In the genomic region with DNA sequence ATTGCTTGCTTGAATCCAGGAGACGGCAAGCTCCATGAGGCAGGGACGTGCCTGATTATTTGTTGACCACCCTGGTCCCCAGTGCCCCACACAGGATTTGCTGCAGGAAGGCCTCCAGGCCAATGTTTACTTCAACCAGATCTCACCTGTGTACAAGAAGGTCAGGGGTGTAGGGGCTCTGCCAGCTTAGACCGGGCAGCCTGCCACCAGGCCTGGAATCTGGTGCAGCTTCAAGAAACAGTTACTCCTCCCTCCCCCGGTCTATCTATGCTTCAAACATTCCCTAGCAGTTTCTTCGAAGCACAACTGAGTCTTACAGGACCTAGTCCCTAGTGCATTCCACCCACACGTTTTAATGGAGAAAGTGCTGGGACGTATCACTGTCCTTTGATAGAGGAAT, we compare ENCODE assay signal across 12 cellular contexts. TPM values are rescaled to one million over a fixed set of nuclear protein-coding genes. Genes with fewer than 3 reads are reported as not detected.
DNase-seq lines count a peak whose midpoint lies in the region; ATAC-seq and TF ChIP-seq lines count a peak whose summit lies in the region.
"Had no signal": no experiment of that assay in that cellular context is flagged by ENCODE, and none has a peak within 500 bp of the region (broad histone marks: within the 10 kb centered on the region; RNA-seq: fewer than 3 reads in every experiment).

No MANE protein-coding gene starts in this region.

- H3K4me3 Mint-ChIP-seq in WTC11, result no peak overlapping the region
- no peak overlapping the region for H3K4me3 Mint-ChIP-seq in activated CD4-positive, alpha-beta T cell treated with anti-CD3 and anti-CD28 coated beads, Interleukin-2, amount 10 ng/mL, durations not matched to agents 7 days and 5 days
- H3K4me3 Mint-ChIP-seq: activated CD8-positive, alpha-beta T cell treated with anti-CD3 and anti-CD28 coated beads, Interleukin-2, amount 10 ng/mL, durations not matched to agents 7 days and 5 days had no signal

- H3K4me3 ChIP-seq in parathyroid adenoma (ENCODE audit: low read depth, low read length), result no peak overlapping the region

- DNase-seq in WTC11 (ENCODE audit: low spot score), result no peak
- DNase-seq in Right ventricle myocardium superior, result peak; percentile 73
- DNase-seq in NCI-H1105 (lab: John Stamatoyannopoulos, UW), result no peak
- no peak for DNase-seq in activated CD4-positive, alpha-beta T cell treated with anti-CD3 and anti-CD28 coated beads, Interleukin-2, amount 10 ng/mL, durations not matched to agents 7 days and 5 days
- DNase-seq: activated CD8-positive, alpha-beta T cell treated with anti-CD3 and anti-CD28 coated beads, Interleukin-2, amount 10 ng/mL, durations not matched to agents 7 days and 5 days; AML-193; MM.1S; NCI-H526 treated with DMSO at 0.1 percent for 48 hours had no signal

- intact Hi-C loops in Right ventricle myocardium superior (cut with DNase I), result no loop called here

- H3K4me2 ChIP-seq in parathyroid adenoma (ENCODE audit: low read length), result peak overlapping the region; percentile 21

- H3K27me3 ChIP-seq in parathyroid adenoma (ENCODE audit: control insufficient read depth, insufficient read depth, low read length), result no peaks in the 10 kb centered on the region

- no peaks in the 10 kb centered on the region for H3K36me3 Mint-ChIP-seq in WTC11
- H3K36me3 Mint-ChIP-seq in activated CD4-positive, alpha-beta T cell treated with anti-CD3 and anti-CD28 coated beads, Interleukin-2, amount 10 ng/mL, durations not matched to agents 7 days and 5 days (ENCODE audit: low read depth), result peaks cover 50% of the 10 kb centered on the region

- H3K27me3 Mint-ChIP-seq in WTC11 (ENCODE audit: low read depth), result no peaks in the 10 kb centered on the region
- H3K27me3 Mint-ChIP-seq in activated CD4-positive, alpha-beta T cell treated with anti-CD3 and anti-CD28 coated beads, Interleukin-2, amount 10 ng/mL, durations not matched to agents 7 days and 5 days, result no peaks in the 10 kb centered on the region

- CTCF ChIA-PET in WTC11 (lab: Charles Lee), result interaction anchor here (0.6 to 2.3 kb wide), 8 partner anchors 9 to 1598 kb away, joined by 3 to 15 read pairs (median 4); a partner anchor contains a TSS
- CTCF ChIA-PET in activated CD4-positive, alpha-beta T cell treated with anti-CD3 and anti-CD28 coated beads, Interleukin-2, amount 10 ng/mL, durations not matched to agents 7 days and 5 days (lab: Charles Lee), result interaction anchor here (0.6 to 3.1 kb wide), 9 partner anchors 9 to 56 kb away, joined by 3 to 13 read pairs (median 3); a partner anchor contains a TSS

- H3K9ac ChIP-seq in parathyroid adenoma, result no peak overlapping the region

- H3K4me1 Mint-ChIP-seq in WTC11, result peaks cover 26% of the 10 kb centered on the region
- peaks cover 62% of the 10 kb centered on the region for H3K4me1 Mint-ChIP-seq in activated CD4-positive, alpha-beta T cell treated with anti-CD3 and anti-CD28 coated beads, Interleukin-2, amount 10 ng/mL, durations not matched to agents 7 days and 5 days

- H3K4me1 ChIP-seq in parathyroid adenoma, result peaks cover 71% of the 10 kb centered on the region

- TF ChIP-seq CTCF in C4-2B (conservative IDR thresholded peaks at IDR 0.05) (no peak), WTC11 (IDR thresholded peaks at IDR 0.05) (no peak), parathyroid adenoma (IDR thresholded peaks at IDR 0.05) (no peak)

- H3K27ac ChIP-seq in C4-2B, result peak overlapping the region; percentile 60
- peak overlapping the region; percentile 90 for H3K27ac ChIP-seq in parathyroid adenoma

- H3K27ac Mint-ChIP-seq in WTC11, result peak overlapping the region; percentile 57; the same call in 1 of the 2 replicates
- no peak overlapping the region for H3K27ac Mint-ChIP-seq in activated CD4-positive, alpha-beta T cell treated with anti-CD3 and anti-CD28 coated beads, Interleukin-2, amount 10 ng/mL, durations not matched to agents 7 days and 5 days
- H3K27ac Mint-ChIP-seq: activated CD8-positive, alpha-beta T cell treated with anti-CD3 and anti-CD28 coated beads, Interleukin-2, amount 10 ng/mL, durations not matched to agents 7 days and 5 days had no signal

- H3K9me3 Mint-ChIP-seq in WTC11, result no peaks in the 10 kb centered on the region
- no peaks in the 10 kb centered on the region for H3K9me3 Mint-ChIP-seq in activated CD4-positive, alpha-beta T cell treated with anti-CD3 and anti-CD28 coated beads, Interleukin-2, amount 10 ng/mL, durations not matched to agents 7 days and 5 days

- no peaks in the 10 kb centered on the region for H3K9me3 ChIP-seq in parathyroid adenoma (ENCODE audit: control insufficient read depth, low read length)

- H3K36me3 ChIP-seq in parathyroid adenoma (ENCODE audit: control insufficient read depth, insufficient read depth, low read length), result no peaks in the 10 kb centered on the region

- POLR2A ChIA-PET in WTC11 (lab: Charles Lee), result interaction anchor here (0.6 kb wide), 1 partner anchor 21 kb away, joined by 4 read pairs; no protein-coding TSS in a partner anchor
- POLR2A ChIA-PET in activated CD4-positive, alpha-beta T cell treated with anti-CD3 and anti-CD28 coated beads, Interleukin-2, amount 10 ng/mL, durations not matched to agents 7 days and 5 days (lab: Charles Lee), result no interaction called here

- H3K79me2 ChIP-seq in parathyroid adenoma, result peaks cover 22% of the 10 kb centered on the region

- H2AFZ ChIP-seq in parathyroid adenoma, result no peak overlapping the region

- no peak for ATAC-seq in WTC11
- ATAC-seq in Right ventricle myocardium superior (ENCODE audit: poor library complexity), result peak; percentile 34
- ATAC-seq in HG03460 (IDR thresholded peaks at IDR 0.05; ENCODE audit: unreplicated experiment), result no peak
- no peak for ATAC-seq in HG02884 (IDR thresholded peaks at IDR 0.05; ENCODE audit: unreplicated experiment)
- ATAC-seq: activated CD8-positive, alpha-beta T cell treated with anti-CD3 and anti-CD28 coated beads, Interleukin-2, amount 10 ng/mL, durations not matched to agents 7 days and 5 days had no signal

TF ChIP-seq in WTC11, 78 proteins besides CTCF, POLR2A, EP300 and RAD21:
- no peak for TF ChIP-seq NR2C2 (CRISPR knock-in tag; IDR thresholded peaks at IDR 0.05)
- TF ChIP-seq, protein P1, sequence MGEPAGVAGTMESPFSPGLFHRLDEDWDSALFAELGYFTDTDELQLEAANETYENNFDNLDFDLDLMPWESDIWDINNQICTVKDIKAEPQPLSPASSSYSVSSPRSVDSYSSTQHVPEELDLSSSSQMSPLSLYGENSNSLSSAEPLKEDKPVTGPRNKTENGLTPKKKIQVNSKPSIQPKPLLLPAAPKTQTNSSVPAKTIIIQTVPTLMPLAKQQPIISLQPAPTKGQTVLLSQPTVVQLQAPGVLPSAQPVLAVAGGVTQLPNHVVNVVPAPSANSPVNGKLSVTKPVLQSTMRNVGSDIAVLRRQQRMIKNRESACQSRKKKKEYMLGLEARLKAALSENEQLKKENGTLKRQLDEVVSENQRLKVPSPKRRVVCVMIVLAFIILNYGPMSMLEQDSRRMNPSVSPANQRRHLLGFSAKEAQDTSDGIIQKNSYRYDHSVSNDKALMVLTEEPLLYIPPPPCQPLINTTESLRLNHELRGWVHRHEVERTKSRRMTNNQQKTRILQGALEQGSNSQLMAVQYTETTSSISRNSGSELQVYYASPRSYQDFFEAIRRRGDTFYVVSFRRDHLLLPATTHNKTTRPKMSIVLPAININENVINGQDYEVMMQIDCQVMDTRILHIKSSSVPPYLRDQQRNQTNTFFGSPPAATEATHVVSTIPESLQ (CRISPR knock-in tag; IDR thresholded peaks at IDR 0.05), result no peak
- TF ChIP-seq ZBTB21 (CRISPR knock-in tag; IDR thresholded peaks at IDR 0.05; ENCODE audit: borderline replicate concordance), result no peak
- no peak for TF ChIP-seq TEAD1 (CRISPR knock-in tag; IDR thresholded peaks at IDR 0.05)
- TF ChIP-seq, protein P2, sequence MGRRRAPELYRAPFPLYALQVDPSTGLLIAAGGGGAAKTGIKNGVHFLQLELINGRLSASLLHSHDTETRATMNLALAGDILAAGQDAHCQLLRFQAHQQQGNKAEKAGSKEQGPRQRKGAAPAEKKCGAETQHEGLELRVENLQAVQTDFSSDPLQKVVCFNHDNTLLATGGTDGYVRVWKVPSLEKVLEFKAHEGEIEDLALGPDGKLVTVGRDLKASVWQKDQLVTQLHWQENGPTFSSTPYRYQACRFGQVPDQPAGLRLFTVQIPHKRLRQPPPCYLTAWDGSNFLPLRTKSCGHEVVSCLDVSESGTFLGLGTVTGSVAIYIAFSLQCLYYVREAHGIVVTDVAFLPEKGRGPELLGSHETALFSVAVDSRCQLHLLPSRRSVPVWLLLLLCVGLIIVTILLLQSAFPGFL (CRISPR knock-in tag; IDR thresholded peaks at IDR 0.05; ENCODE audit: borderline replicate concordance), result no peak
- no peak for TF ChIP-seq ZNF671 (CRISPR knock-in tag; IDR thresholded peaks at IDR 0.05)

RNA-seq across cellular contexts. Expression of a gene that starts 8.1 kb away (rescaled TPM):
- total RNA-seq in WTC11 (2021) (5.1 to 7.2 TPM (median 5.9 TPM) in 3 replicates), Right ventricle myocardium superior (10.4 TPM)
- total RNA-seq in activated CD4-positive, alpha-beta T cell treated with anti-CD3 and anti-CD28 coated beads, Interleukin-2, amount 10 ng/mL, durations not matched to agents 7 days and 5 days, result 10 to 100 TPM; 33.8 to 38.2 TPM
